Comparison of ENCODE assay signal across 15 cellular contexts in the genomic region with DNA sequence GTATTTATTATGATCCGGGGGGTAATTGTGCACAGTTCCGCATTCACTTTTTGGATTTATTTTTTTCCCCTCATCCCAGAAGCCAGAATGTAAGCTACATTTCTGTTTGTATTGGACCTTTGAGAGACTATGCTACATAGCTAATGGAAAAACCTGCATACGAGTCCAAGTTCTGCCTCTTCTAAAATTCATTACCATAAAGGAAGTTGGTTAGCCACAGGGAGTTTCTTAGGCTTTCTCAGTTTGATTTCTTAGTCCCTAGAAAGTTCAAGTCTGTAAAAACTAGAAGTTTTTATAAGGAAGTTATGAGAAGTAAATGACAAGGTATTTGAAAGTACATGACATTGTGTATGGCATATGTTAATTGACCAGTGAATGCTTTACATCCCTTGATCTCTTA.
DNase-seq lines count a peak whose midpoint lies in the region; ATAC-seq, FAIRE-seq and TF ChIP-seq lines count a peak whose summit lies in the region.
"Had no signal": no experiment of that assay in that cellular context is flagged by ENCODE, and none has a peak within 500 bp of the region (broad histone marks: within the 10 kb centered on the region; RNA-seq: fewer than 3 reads in every experiment).

No MANE protein-coding gene starts in this region.

- POLR2A ChIA-PET in GM12878 (lab: Charles Lee) = no interaction called here

- H3K4me2 ChIP-seq in GM12878 (ENCODE audit: control insufficient read depth, insufficient read depth) = no peak overlapping the region

- H3K4me3 ChIP-seq in GM12878 = no peak overlapping the region

- H3K27ac ChIP-seq in GM12878 (ENCODE audit: control insufficient read depth, insufficient read depth) = no peak overlapping the region

- no peaks in the 10 kb centered on the region for H3K79me2 ChIP-seq in GM12878 (ENCODE audit: control insufficient read depth, insufficient read depth, low read length)

- no peak overlapping the region for H2AFZ ChIP-seq in GM12878 (ENCODE audit: control insufficient read depth, low read depth, low read length)

- TF ChIP-seq RAD21 in GM12878 (IDR thresholded peaks at IDR 0.05; ENCODE audit: insufficient read depth, low read depth, low read length) = no peak

- no peak for TF ChIP-seq EP300 in GM12878 (IDR thresholded peaks at IDR 0.05; ENCODE audit: borderline replicate concordance in 1 of 2, control insufficient read depth in 1 of 2, low read depth in 2 of 2, low read length in 2 of 2)

- FAIRE-seq in GM12878 (lab: Jason Lieb, UNC) = no peak
- FAIRE-seq: G401.6, H1 had no signal

- RAD21 ChIA-PET in GM12878 (lab: Charles Lee; ENCODE audit: unreplicated experiment) = no interaction called here

- no peak for TF ChIP-seq CTCF in GM12878 (IDR thresholded peaks at IDR 0.05 in 2 of 3, conservative IDR thresholded peaks at IDR 0.05 in 1 of 3; ENCODE audit: control insufficient read depth in 2 of 3, extremely low read depth in 1 of 3, insufficient read depth in 1 of 3, low read depth in 3 of 3, low read length in 3 of 3)

- H3K9me3 ChIP-seq in GM12878 (replicated peaks; ENCODE audit: control insufficient read depth, insufficient read depth, low read length) = no peaks in the 10 kb centered on the region

- no peak overlapping the region for H3K4me3 Mint-ChIP-seq in stimulated activated naive CD8-positive, alpha-beta T cell treated with anti-CD3 and anti-CD28 coated beads, Interleukin-15, amount 100 ng/mL, for 72 hours
- H3K4me3 Mint-ChIP-seq: B cell; CD4-positive, alpha-beta T cell had no signal

- no peaks in the 10 kb centered on the region for H3K4me1 ChIP-seq in GM12878 (ENCODE audit: control insufficient read depth, insufficient read depth, low read length)

- no peak overlapping the region for H3K9ac ChIP-seq in GM12878 (ENCODE audit: control insufficient read depth, insufficient read depth, low read length)

- SMC1A ChIA-PET in GM12878 (lab: Charles Lee; ENCODE audit: uncharacterized antibody, unreplicated experiment) = no interaction called here

- no TSS peak for BruUV-seq in GM12878 (replicated peaks; lab: Mats Ljungman, UMichigan)

- no peaks in the 10 kb centered on the region for H3K36me3 ChIP-seq in GM12878 (ENCODE audit: control insufficient read depth in 2 of 2, insufficient read depth in 2 of 2, low read length in 1 of 2)

- H3K4me1 Mint-ChIP-seq in stimulated activated naive CD8-positive, alpha-beta T cell treated with anti-CD3 and anti-CD28 coated beads, Interleukin-15, amount 100 ng/mL, for 72 hours = peaks cover 8% of the 10 kb centered on the region
- H3K4me1 Mint-ChIP-seq: B cell had no signal

- in situ Hi-C loops in GM12878 (cut with MboI) = no loop called here

- no peak overlapping the region for H3K27ac Mint-ChIP-seq in stimulated activated naive CD8-positive, alpha-beta T cell treated with anti-CD3 and anti-CD28 coated beads, Interleukin-15, amount 100 ng/mL, for 72 hours
- H3K27ac Mint-ChIP-seq: B cell; CD4-positive, alpha-beta T cell had no signal

- H4K20me1 ChIP-seq in GM12878 (ENCODE audit: control insufficient read depth, insufficient read depth) = no peaks in the 10 kb centered on the region

- intact Hi-C loops in GM12878 (cut with micrococcal nuclease; ENCODE audit: unreplicated experiment) = no loop called here

- no peak for TF ChIP-seq POLR2A in GM12878 (IDR thresholded peaks at IDR 0.05; ENCODE audit: low read depth, low read length)

- 19% methylated on average over 3 of the region's 3 CpGs for WGBS in GM12878 (ENCODE audit: insufficient coverage, insufficient replicate concordance, low lambda C conversion rate, missing lambda C conversion rate)

- no peaks in the 10 kb centered on the region for H3K27me3 Mint-ChIP-seq in stimulated activated naive CD8-positive, alpha-beta T cell treated with anti-CD3 and anti-CD28 coated beads, Interleukin-15, amount 100 ng/mL, for 72 hours
- H3K27me3 Mint-ChIP-seq: B cell; CD4-positive, alpha-beta T cell had no signal

- no peaks in the 10 kb centered on the region for H3K27me3 ChIP-seq in GM12878 (replicated peaks in 1 of 2; ENCODE audit: control insufficient read depth in 2 of 2, insufficient read depth in 2 of 2, low read length in 1 of 2)

- H3K9me3 Mint-ChIP-seq in stimulated activated naive CD8-positive, alpha-beta T cell treated with anti-CD3 and anti-CD28 coated beads, Interleukin-15, amount 100 ng/mL, for 72 hours = no peaks in the 10 kb centered on the region
- H3K9me3 Mint-ChIP-seq: CD4-positive, alpha-beta T cell had no signal

- ATAC-seq in stimulated activated naive CD8-positive, alpha-beta T cell treated with anti-CD3 and anti-CD28 coated beads, Interleukin-15, amount 100 ng/mL, for 72 hours = peak; percentile 50
- no peak for ATAC-seq in stimulated activated naive CD8-positive, alpha-beta T cell treated with anti-CD3 and anti-CD28 coated beads, Interleukin-15, Interleukin-2, amounts not matched to agents 100 U/mL and 50 U/mL, for 24 hours
- ATAC-seq in GM12878 (no peak; the same call in 2 of the 3 replicates), HG03442 (IDR thresholded peaks at IDR 0.05; ENCODE audit: unreplicated experiment) (no peak)

- CTCF ChIA-PET in GM12878 (lab: Yijun Ruan, JAX) = no interaction called here

- DNase-seq in stimulated activated naive CD8-positive, alpha-beta T cell treated with anti-CD3 and anti-CD28 coated beads, Interleukin-15, amount 100 ng/mL, for 72 hours = no peak
- no peak for DNase-seq in stimulated activated naive CD8-positive, alpha-beta T cell treated with anti-CD3 and anti-CD28 coated beads, Interleukin-15, Interleukin-2, amounts not matched to agents 100 U/mL and 50 U/mL, for 24 hours
- peak; percentile 35 for DNase-seq in NOMO-1 treated with DMSO at 0.1 percent for 48 hours (lab: John Stamatoyannopoulos, UW; ENCODE audit: unreplicated experiment)
- DNase-seq in GM12878 (ENCODE audit: low read depth, low spot score) = no peak
- DNase-seq in GF-D8 (lab: John Stamatoyannopoulos, UW) = no peak
- DNase-seq in iPS-NIHi7 (ENCODE audit: extremely low spot score) = no peak
- DNase-seq: CD4-positive, alpha-beta T cell; DMS79 treated with DMSO at 0.1 percent for 48 hours; NCI-H187 treated with DMSO at 0.1 percent for 48 hours; NCI-H446 treated with DMSO at 0.1 percent for 48 hours; NCI-H748 treated with DMSO at 0.1 percent for 48 hours had no signal

TF ChIP-seq in GM12878, 131 proteins besides CTCF, POLR2A, EP300 and RAD21:
- peak; percentile 38; the same call in 1 of the 2 replicates for TF ChIP-seq RUNX3 (IDR thresholded peaks at IDR 0.05; ENCODE audit: low read length)
- TF ChIP-seq BCL11A (IDR thresholded peaks at IDR 0.05; ENCODE audit: low read depth, low read length) = no peak
